ENCODE assay signal across 1 cellular context in genomic region chr19:47778089-47778953, GRCh38.
TF ChIP-seq lines count a peak whose summit lies in the region.

SELENOW (plus strand) TSS chr19:47778703; CDS start chr19:47778786, 83 bp downstream.

TF ChIP-seq in HepG2, 621 proteins besides CTCF, POLR2A, EP300 and RAD21 (continued from another document and continues in another):
- TF ChIP-seq PBX2 (CRISPR knock-in tag; IDR thresholded peaks at IDR 0.05) = no peak; the same call in 1 of the 2 replicates
- peak; percentile 30; the same call in 1 of the 2 replicates for TF ChIP-seq ARID5B (CRISPR knock-in tag; IDR thresholded peaks at IDR 0.05)
- no peak for TF ChIP-seq PAWR (CRISPR knock-in tag; IDR thresholded peaks at IDR 0.05; ENCODE audit: borderline replicate concordance)
- TF ChIP-seq KDM4B (CRISPR knock-in tag; IDR thresholded peaks at IDR 0.05) = no peak
- TF ChIP-seq ZNF616 (CRISPR knock-in tag; IDR thresholded peaks at IDR 0.05; ENCODE audit: low read depth) = no peak
- TF ChIP-seq GTF3A (CRISPR knock-in tag; conservative IDR thresholded peaks at IDR 0.05) = 0 out of 2 replicates have a peak, but pooled peaks have one; percentile 38
- TF ChIP-seq ZBTB25 (CRISPR knock-in tag; IDR thresholded peaks at IDR 0.05) = peak; percentile 20; the same call in 1 of the 2 replicates
- TF ChIP-seq ZNF652 (CRISPR knock-in tag; IDR thresholded peaks at IDR 0.05; ENCODE audit: borderline replicate concordance, low read depth) = no peak
- no peak; the same call in 1 of the 2 replicates for TF ChIP-seq ZSCAN25 (CRISPR knock-in tag; IDR thresholded peaks at IDR 0.05)
- TF ChIP-seq JUNB (CRISPR knock-in tag; IDR thresholded peaks at IDR 0.05; ENCODE audit: borderline replicate concordance) = no peak
- TF ChIP-seq ZBTB40 (IDR thresholded peaks at IDR 0.05) = no peak
- TF ChIP-seq ZBTB40 (CRISPR knock-in tag; IDR thresholded peaks at IDR 0.05) = peak; percentile 38; the same call in 1 of the 2 replicates
- no peak; the same call in 1 of the 2 replicates for TF ChIP-seq DPF2 (CRISPR knock-in tag; IDR thresholded peaks at IDR 0.05; ENCODE audit: borderline replicate concordance, low read depth)
- no peak for TF ChIP-seq ZNF253 (CRISPR knock-in tag; IDR thresholded peaks at IDR 0.05; ENCODE audit: borderline replicate concordance)
- peak; percentile 64; the same call in 1 of the 2 replicates for TF ChIP-seq ZBTB42 (CRISPR knock-in tag; IDR thresholded peaks at IDR 0.05)
- peak; percentile 98 for TF ChIP-seq POLR2G (IDR thresholded peaks at IDR 0.05; ENCODE audit: low read depth, low read length)
- 0 out of 2 replicates have a peak, but pooled peaks have one; percentile 46 for TF ChIP-seq THAP9 (CRISPR knock-in tag; IDR thresholded peaks at IDR 0.05; ENCODE audit: borderline replicate concordance)
- peak; percentile 44; the same call in 1 of the 2 replicates for TF ChIP-seq ZNF275 (CRISPR knock-in tag; IDR thresholded peaks at IDR 0.05; ENCODE audit: borderline replicate concordance)
- peak; percentile 100 for TF ChIP-seq KLF12 (CRISPR knock-in tag; IDR thresholded peaks at IDR 0.05; ENCODE audit: borderline replicate concordance)
- peak; percentile 87; the same call in 1 of the 2 replicates for TF ChIP-seq NFKB2 (CRISPR knock-in tag; IDR thresholded peaks at IDR 0.05; ENCODE audit: borderline replicate concordance)
- TF ChIP-seq SOX13 (IDR thresholded peaks at IDR 0.05) = no peak
- no peak; a peak in 1 of 4 replicates for TF ChIP-seq SOX13 (CRISPR knock-in tag; conservative IDR thresholded peaks at IDR 0.05 in 1 of 2, IDR thresholded peaks at IDR 0.05 in 1 of 2)
- no peak for TF ChIP-seq ZNF816 (CRISPR knock-in tag; IDR thresholded peaks at IDR 0.05; ENCODE audit: borderline replicate concordance)
- TF ChIP-seq FOXK1 (CRISPR knock-in tag; IDR thresholded peaks at IDR 0.05; ENCODE audit: borderline replicate concordance, low read depth) = no peak
- TF ChIP-seq SKI (IDR thresholded peaks at IDR 0.05; ENCODE audit: partially characterized antibody) = no peak
- TF ChIP-seq TARDBP (CRISPR knock-in tag; IDR thresholded peaks at IDR 0.05) = no peak
- no peak for TF ChIP-seq ZFP82 (CRISPR knock-in tag; IDR thresholded peaks at IDR 0.05; ENCODE audit: borderline replicate concordance)
- no peak for TF ChIP-seq SMARCE1 (IDR thresholded peaks at IDR 0.05; ENCODE audit: borderline replicate concordance)
- no peak for TF ChIP-seq CSRNP2 (CRISPR knock-in tag; conservative IDR thresholded peaks at IDR 0.05; ENCODE audit: low read depth)
- TF ChIP-seq SIX4 (CRISPR knock-in tag; IDR thresholded peaks at IDR 0.05) = no peak
- TF ChIP-seq TGIF2 (CRISPR knock-in tag; IDR thresholded peaks at IDR 0.05) = no peak; the same call in none of the 2 replicates
- TF ChIP-seq ZNF18 (CRISPR knock-in tag; IDR thresholded peaks at IDR 0.05; ENCODE audit: insufficient replicate concordance) = peak; percentile 54
- no peak; the same call in 1 of the 2 replicates for TF ChIP-seq ZNF737 (CRISPR knock-in tag; IDR thresholded peaks at IDR 0.05; ENCODE audit: borderline replicate concordance)
